In the genomic region with DNA sequence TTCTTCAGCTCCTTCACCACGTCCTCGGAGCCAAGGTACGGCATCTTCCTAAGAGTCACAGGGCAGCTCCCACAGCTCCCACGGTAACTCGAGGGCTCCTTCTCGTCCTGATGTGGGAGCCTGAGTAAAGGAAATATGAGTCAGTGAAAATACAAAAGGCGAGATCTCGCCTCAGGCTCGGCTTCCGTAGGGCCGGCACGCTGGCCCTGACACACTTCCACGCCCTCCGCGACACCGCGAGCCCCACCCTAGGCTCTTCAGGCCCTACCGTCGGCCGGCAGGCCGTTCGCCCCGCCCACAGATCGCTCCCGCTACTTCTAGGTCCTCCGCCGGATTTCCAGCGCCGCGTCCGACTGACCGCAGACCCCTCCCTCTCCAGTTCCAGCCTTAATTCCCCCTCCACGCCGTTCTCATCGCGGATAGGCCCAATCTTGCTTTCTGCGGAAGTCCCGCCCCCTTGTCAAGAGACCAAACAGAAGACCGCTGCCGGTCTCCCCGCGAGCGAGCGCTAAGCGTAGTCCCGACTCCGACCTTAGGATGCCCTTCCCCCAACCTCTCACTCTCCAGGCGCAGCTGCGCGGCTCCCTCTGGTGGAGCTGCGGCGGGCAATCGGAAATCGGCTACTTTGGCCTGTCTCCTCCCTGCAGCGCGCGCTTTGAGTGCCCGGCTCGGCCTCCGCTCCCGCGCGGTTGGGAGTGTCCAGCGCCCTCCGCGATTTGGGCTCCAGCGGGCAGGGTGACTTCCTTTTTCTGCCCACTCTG, we compare ENCODE assay signal across 1 cellular context.
TF ChIP-seq lines count a peak whose summit lies in the region.

A gene (minus strand): TSS at position 126 of the 761 bp plus-strand sequence. CDS start 82 bp downstream, at position 44.
A gene (plus strand): TSS at position 653 of the 761 bp plus-strand sequence. CDS start 261 bp downstream, outside the sequence.

TF ChIP-seq in HepG2, 621 proteins besides CTCF, POLR2A, EP300 and RAD21 (continues in another document):
- no peak for TF ChIP-seq ZNF256 (CRISPR knock-in tag; conservative IDR thresholded peaks at IDR 0.05)
- TF ChIP-seq MAFK (conservative IDR thresholded peaks at IDR 0.05 in 1 of 2, IDR thresholded peaks at IDR 0.05 in 1 of 2; ENCODE audit: low read length in 2 of 2), result no peak; a peak in 1 of 4 replicates
- TF ChIP-seq, protein P1, sequence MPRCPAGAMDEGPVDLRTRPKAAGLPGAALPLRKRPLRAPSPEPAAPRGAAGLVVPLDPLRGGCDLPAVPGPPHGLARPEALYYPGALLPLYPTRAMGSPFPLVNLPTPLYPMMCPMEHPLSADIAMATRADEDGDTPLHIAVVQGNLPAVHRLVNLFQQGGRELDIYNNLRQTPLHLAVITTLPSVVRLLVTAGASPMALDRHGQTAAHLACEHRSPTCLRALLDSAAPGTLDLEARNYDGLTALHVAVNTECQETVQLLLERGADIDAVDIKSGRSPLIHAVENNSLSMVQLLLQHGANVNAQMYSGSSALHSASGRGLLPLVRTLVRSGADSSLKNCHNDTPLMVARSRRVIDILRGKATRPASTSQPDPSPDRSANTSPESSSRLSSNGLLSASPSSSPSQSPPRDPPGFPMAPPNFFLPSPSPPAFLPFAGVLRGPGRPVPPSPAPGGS (CRISPR knock-in tag; IDR thresholded peaks at IDR 0.05), result peak; percentile 71; the same call in 1 of the 2 replicates
- 0 out of 2 replicates have a peak, but pooled peaks have one; percentile 73 for TF ChIP-seq ISX (CRISPR knock-in tag; conservative IDR thresholded peaks at IDR 0.05)
- TF ChIP-seq, protein P2, sequence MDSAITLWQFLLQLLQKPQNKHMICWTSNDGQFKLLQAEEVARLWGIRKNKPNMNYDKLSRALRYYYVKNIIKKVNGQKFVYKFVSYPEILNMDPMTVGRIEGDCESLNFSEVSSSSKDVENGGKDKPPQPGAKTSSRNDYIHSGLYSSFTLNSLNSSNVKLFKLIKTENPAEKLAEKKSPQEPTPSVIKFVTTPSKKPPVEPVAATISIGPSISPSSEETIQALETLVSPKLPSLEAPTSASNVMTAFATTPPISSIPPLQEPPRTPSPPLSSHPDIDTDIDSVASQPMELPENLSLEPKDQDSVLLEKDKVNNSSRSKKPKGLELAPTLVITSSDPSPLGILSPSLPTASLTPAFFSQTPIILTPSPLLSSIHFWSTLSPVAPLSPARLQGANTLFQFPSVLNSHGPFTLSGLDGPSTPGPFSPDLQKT (CRISPR knock-in tag; IDR thresholded peaks at IDR 0.05; ENCODE audit: borderline replicate concordance), result no peak
- TF ChIP-seq ZBTB1 (CRISPR knock-in tag; IDR thresholded peaks at IDR 0.05; ENCODE audit: borderline replicate concordance), result no peak
- no peak; the same call in 1 of the 2 replicates for TF ChIP-seq BRCA1 (CRISPR knock-in tag; IDR thresholded peaks at IDR 0.05)
- no peak for TF ChIP-seq ZFAT (CRISPR knock-in tag; conservative IDR thresholded peaks at IDR 0.05)
- peak; percentile 88 for TF ChIP-seq SIN3B (IDR thresholded peaks at IDR 0.05; ENCODE audit: low read length)
- TF ChIP-seq TARDBP (CRISPR knock-in tag; IDR thresholded peaks at IDR 0.05), result peak; percentile 70
- TF ChIP-seq NFYB (CRISPR knock-in tag; IDR thresholded peaks at IDR 0.05), result peak; percentile 77
- no peak for TF ChIP-seq ZNF569 (CRISPR knock-in tag; IDR thresholded peaks at IDR 0.05; ENCODE audit: borderline replicate concordance)
- no peak for TF ChIP-seq ZKSCAN5 (CRISPR knock-in tag; IDR thresholded peaks at IDR 0.05)
- TF ChIP-seq, protein P3, sequence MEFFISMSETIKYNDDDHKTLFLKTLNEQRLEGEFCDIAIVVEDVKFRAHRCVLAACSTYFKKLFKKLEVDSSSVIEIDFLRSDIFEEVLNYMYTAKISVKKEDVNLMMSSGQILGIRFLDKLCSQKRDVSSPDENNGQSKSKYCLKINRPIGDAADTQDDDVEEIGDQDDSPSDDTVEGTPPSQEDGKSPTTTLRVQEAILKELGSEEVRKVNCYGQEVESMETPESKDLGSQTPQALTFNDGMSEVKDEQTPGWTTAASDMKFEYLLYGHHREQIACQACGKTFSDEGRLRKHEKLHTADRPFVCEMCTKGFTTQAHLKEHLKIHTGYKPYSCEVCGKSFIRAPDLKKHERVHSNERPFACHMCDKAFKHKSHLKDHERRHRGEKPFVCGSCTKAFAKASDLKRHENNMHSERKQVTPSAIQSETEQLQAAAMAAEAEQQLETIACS (CRISPR knock-in tag; IDR thresholded peaks at IDR 0.05), result peak; percentile 90
- TF ChIP-seq EEA1 (CRISPR knock-in tag; IDR thresholded peaks at IDR 0.05; ENCODE audit: borderline replicate concordance), result no peak
- TF ChIP-seq SCMH1 (CRISPR knock-in tag; IDR thresholded peaks at IDR 0.05; ENCODE audit: borderline replicate concordance), result no peak
- peak; percentile 87; the same call in 1 of the 2 replicates for TF ChIP-seq SALL2 (CRISPR knock-in tag; IDR thresholded peaks at IDR 0.05)
- no peak for TF ChIP-seq ZNF549 (CRISPR knock-in tag; IDR thresholded peaks at IDR 0.05)
- 0 out of 2 replicates have a peak, but pooled peaks have one; percentile 12 for TF ChIP-seq ZNF567 (CRISPR knock-in tag; IDR thresholded peaks at IDR 0.05; ENCODE audit: borderline replicate concordance)
- TF ChIP-seq NFE2 (CRISPR knock-in tag; IDR thresholded peaks at IDR 0.05), result no peak
- TF ChIP-seq, protein P4, sequence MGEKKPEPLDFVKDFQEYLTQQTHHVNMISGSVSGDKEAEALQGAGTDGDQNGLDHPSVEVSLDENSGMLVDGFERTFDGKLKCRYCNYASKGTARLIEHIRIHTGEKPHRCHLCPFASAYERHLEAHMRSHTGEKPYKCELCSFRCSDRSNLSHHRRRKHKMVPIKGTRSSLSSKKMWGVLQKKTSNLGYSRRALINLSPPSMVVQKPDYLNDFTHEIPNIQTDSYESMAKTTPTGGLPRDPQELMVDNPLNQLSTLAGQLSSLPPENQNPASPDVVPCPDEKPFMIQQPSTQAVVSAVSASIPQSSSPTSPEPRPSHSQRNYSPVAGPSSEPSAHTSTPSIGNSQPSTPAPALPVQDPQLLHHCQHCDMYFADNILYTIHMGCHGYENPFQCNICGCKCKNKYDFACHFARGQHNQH (CRISPR knock-in tag; IDR thresholded peaks at IDR 0.05), result peak; percentile 89
- no peak for TF ChIP-seq ZNF343 (CRISPR knock-in tag; IDR thresholded peaks at IDR 0.05)
- TF ChIP-seq, protein P5, sequence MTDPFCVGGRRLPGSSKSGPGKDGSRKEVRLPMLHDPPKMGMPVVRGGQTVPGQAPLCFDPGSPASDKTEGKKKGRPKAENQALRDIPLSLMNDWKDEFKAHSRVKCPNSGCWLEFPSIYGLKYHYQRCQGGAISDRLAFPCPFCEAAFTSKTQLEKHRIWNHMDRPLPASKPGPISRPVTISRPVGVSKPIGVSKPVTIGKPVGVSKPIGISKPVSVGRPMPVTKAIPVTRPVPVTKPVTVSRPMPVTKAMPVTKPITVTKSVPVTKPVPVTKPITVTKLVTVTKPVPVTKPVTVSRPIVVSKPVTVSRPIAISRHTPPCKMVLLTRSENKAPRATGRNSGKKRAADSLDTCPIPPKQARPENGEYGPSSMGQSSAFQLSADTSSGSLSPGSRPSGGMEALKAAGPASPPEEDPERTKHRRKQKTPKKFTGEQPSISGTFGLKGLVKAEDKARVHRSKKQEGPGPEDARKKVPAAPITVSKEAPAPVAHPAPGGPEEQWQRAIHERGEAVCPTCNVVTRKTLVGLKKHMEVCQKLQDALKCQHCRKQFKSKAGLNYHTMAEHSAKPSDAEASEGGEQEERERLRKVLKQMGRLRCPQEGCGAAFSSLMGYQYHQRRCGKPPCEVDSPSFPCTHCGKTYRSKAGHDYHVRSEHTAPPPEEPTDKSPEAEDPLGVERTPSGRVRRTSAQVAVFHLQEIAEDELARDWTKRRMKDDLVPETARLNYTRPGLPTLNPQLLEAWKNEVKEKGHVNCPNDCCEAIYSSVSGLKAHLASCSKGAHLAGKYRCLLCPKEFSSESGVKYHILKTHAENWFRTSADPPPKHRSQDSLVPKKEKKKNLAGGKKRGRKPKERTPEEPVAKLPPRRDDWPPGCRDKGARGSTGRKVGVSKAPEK (CRISPR knock-in tag; IDR thresholded peaks at IDR 0.05; ENCODE audit: borderline replicate concordance), result no peak
- TF ChIP-seq ZNF292 (CRISPR knock-in tag; IDR thresholded peaks at IDR 0.05; ENCODE audit: borderline replicate concordance, low read depth), result peak; percentile 86
- TF ChIP-seq ZNF660 (CRISPR knock-in tag; IDR thresholded peaks at IDR 0.05; ENCODE audit: borderline replicate concordance, low read depth), result no peak
- peak; percentile 65; the same call in 1 of the 2 replicates for TF ChIP-seq TAF1 (CRISPR knock-in tag; IDR thresholded peaks at IDR 0.05)
- TF ChIP-seq, protein P6, sequence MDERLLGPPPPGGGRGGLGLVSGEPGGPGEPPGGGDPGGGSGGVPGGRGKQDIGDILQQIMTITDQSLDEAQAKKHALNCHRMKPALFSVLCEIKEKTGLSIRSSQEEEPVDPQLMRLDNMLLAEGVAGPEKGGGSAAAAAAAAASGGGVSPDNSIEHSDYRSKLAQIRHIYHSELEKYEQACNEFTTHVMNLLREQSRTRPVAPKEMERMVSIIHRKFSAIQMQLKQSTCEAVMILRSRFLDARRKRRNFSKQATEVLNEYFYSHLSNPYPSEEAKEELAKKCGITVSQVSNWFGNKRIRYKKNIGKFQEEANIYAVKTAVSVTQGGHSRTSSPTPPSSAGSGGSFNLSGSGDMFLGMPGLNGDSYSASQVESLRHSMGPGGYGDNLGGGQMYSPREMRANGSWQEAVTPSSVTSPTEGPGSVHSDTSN (CRISPR knock-in tag; IDR thresholded peaks at IDR 0.05), result peak; percentile 42; the same call in 1 of the 2 replicates
- peak; percentile 76; the same call in 1 of the 2 replicates for TF ChIP-seq ZNF788 (CRISPR knock-in tag; IDR thresholded peaks at IDR 0.05; ENCODE audit: borderline replicate concordance)
- TF ChIP-seq RCOR2 (CRISPR knock-in tag; IDR thresholded peaks at IDR 0.05), result peak; percentile 70; the same call in 1 of the 2 replicates
- TF ChIP-seq, protein P7, sequence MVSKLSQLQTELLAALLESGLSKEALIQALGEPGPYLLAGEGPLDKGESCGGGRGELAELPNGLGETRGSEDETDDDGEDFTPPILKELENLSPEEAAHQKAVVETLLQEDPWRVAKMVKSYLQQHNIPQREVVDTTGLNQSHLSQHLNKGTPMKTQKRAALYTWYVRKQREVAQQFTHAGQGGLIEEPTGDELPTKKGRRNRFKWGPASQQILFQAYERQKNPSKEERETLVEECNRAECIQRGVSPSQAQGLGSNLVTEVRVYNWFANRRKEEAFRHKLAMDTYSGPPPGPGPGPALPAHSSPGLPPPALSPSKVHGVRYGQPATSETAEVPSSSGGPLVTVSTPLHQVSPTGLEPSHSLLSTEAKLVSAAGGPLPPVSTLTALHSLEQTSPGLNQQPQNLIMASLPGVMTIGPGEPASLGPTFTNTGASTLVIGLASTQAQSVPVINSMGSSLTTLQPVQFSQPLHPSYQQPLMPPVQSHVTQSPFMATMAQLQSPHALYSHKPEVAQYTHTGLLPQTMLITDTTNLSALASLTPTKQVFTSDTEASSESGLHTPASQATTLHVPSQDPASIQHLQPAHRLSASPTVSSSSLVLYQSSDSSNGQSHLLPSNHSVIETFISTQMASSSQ (IDR thresholded peaks at IDR 0.05; ENCODE audit: low read depth), result no peak
- TF ChIP-seq, protein P7 (CRISPR knock-in tag; IDR thresholded peaks at IDR 0.05; ENCODE audit: borderline replicate concordance), result peak; percentile 83; the same call in 1 of the 2 replicates
- peak; percentile 72 for TF ChIP-seq GABPA (IDR thresholded peaks at IDR 0.05; ENCODE audit: low read depth, low read length)
- TF ChIP-seq GABPA (CRISPR knock-in tag; IDR thresholded peaks at IDR 0.05; ENCODE audit: low read depth), result peak; percentile 93
- TF ChIP-seq, protein P8, sequence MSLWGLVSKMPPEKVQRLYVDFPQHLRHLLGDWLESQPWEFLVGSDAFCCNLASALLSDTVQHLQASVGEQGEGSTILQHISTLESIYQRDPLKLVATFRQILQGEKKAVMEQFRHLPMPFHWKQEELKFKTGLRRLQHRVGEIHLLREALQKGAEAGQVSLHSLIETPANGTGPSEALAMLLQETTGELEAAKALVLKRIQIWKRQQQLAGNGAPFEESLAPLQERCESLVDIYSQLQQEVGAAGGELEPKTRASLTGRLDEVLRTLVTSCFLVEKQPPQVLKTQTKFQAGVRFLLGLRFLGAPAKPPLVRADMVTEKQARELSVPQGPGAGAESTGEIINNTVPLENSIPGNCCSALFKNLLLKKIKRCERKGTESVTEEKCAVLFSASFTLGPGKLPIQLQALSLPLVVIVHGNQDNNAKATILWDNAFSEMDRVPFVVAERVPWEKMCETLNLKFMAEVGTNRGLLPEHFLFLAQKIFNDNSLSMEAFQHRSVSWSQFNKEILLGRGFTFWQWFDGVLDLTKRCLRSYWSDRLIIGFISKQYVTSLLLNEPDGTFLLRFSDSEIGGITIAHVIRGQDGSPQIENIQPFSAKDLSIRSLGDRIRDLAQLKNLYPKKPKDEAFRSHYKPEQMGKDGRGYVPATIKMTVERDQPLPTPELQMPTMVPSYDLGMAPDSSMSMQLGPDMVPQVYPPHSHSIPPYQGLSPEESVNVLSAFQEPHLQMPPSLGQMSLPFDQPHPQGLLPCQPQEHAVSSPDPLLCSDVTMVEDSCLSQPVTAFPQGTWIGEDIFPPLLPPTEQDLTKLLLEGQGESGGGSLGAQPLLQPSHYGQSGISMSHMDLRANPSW (CRISPR knock-in tag; IDR thresholded peaks at IDR 0.05; ENCODE audit: borderline replicate concordance), result peak; percentile 75; the same call in 1 of the 2 replicates
- peak; percentile 96 for TF ChIP-seq ERF (CRISPR knock-in tag; IDR thresholded peaks at IDR 0.05)
- TF ChIP-seq, protein P9, sequence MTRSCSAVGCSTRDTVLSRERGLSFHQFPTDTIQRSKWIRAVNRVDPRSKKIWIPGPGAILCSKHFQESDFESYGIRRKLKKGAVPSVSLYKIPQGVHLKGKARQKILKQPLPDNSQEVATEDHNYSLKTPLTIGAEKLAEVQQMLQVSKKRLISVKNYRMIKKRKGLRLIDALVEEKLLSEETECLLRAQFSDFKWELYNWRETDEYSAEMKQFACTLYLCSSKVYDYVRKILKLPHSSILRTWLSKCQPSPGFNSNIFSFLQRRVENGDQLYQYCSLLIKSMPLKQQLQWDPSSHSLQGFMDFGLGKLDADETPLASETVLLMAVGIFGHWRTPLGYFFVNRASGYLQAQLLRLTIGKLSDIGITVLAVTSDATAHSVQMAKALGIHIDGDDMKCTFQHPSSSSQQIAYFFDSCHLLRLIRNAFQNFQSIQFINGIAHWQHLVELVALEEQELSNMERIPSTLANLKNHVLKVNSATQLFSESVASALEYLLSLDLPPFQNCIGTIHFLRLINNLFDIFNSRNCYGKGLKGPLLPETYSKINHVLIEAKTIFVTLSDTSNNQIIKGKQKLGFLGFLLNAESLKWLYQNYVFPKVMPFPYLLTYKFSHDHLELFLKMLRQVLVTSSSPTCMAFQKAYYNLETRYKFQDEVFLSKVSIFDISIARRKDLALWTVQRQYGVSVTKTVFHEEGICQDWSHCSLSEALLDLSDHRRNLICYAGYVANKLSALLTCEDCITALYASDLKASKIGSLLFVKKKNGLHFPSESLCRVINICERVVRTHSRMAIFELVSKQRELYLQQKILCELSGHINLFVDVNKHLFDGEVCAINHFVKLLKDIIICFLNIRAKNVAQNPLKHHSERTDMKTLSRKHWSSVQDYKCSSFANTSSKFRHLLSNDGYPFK (CRISPR knock-in tag; IDR thresholded peaks at IDR 0.05; ENCODE audit: borderline replicate concordance), result peak; percentile 100
